1 cellular context compared by ENCODE assay signal in the genomic region with DNA sequence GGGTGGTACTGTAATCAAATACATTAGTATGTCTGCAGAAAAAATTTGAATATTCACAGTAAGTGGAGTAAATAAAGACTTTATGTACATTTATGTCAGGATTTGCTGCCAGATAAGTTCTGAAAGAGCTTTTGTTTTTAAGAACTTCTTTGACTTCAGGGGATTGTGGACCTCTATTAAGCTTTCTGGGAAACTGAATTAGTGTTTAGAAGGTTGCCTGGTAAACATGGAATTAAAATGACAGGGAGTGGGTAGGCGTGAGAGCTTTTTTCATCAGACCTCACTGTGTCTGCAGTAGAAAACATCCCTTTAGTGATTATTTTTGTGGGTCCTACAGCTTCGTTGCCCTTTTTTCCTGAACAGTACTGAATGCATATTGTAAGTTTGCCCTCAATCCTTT.
TF ChIP-seq lines count a peak whose summit lies in the region.

No MANE protein-coding gene starts in this region.

TF ChIP-seq in HepG2, 621 proteins besides CTCF, POLR2A, EP300 and RAD21:
- TF ChIP-seq ZSCAN9 (CRISPR knock-in tag; IDR thresholded peaks at IDR 0.05; ENCODE audit: borderline replicate concordance) (no peak), REXO4 (CRISPR knock-in tag; IDR thresholded peaks at IDR 0.05; ENCODE audit: borderline replicate concordance) (no peak), NFRKB (IDR thresholded peaks at IDR 0.05) (no peak), ZNF660 (CRISPR knock-in tag; IDR thresholded peaks at IDR 0.05; ENCODE audit: borderline replicate concordance, low read depth) (no peak), SETDB1 (CRISPR knock-in tag; IDR thresholded peaks at IDR 0.05; ENCODE audit: borderline replicate concordance) (no peak), ZNF468 (CRISPR knock-in tag; IDR thresholded peaks at IDR 0.05) (no peak), KLF6 (CRISPR knock-in tag; IDR thresholded peaks at IDR 0.05) (no peak), ZNF678 (CRISPR knock-in tag; IDR thresholded peaks at IDR 0.05) (no peak), ZNF337 (CRISPR knock-in tag; IDR thresholded peaks at IDR 0.05; ENCODE audit: borderline replicate concordance, low read depth) (no peak), ZNF230 (CRISPR knock-in tag; IDR thresholded peaks at IDR 0.05) (no peak), MAFF (IDR thresholded peaks at IDR 0.05; ENCODE audit: low read depth, low read length) (no peak), FOXK2 (IDR thresholded peaks at IDR 0.05) (no peak), CBFB (CRISPR knock-in tag; IDR thresholded peaks at IDR 0.05) (no peak), ZNF264 (CRISPR knock-in tag; IDR thresholded peaks at IDR 0.05) (no peak), SYNCRIP (IDR thresholded peaks at IDR 0.05; ENCODE audit: insufficient read depth, low read depth, low read length) (no peak)
- TF ChIP-seq, protein P1, sequence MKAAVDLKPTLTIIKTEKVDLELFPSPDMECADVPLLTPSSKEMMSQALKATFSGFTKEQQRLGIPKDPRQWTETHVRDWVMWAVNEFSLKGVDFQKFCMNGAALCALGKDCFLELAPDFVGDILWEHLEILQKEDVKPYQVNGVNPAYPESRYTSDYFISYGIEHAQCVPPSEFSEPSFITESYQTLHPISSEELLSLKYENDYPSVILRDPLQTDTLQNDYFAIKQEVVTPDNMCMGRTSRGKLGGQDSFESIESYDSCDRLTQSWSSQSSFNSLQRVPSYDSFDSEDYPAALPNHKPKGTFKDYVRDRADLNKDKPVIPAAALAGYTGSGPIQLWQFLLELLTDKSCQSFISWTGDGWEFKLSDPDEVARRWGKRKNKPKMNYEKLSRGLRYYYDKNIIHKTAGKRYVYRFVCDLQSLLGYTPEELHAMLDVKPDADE (CRISPR knock-in tag; IDR thresholded peaks at IDR 0.05): no peak
- TF ChIP-seq, protein P2, sequence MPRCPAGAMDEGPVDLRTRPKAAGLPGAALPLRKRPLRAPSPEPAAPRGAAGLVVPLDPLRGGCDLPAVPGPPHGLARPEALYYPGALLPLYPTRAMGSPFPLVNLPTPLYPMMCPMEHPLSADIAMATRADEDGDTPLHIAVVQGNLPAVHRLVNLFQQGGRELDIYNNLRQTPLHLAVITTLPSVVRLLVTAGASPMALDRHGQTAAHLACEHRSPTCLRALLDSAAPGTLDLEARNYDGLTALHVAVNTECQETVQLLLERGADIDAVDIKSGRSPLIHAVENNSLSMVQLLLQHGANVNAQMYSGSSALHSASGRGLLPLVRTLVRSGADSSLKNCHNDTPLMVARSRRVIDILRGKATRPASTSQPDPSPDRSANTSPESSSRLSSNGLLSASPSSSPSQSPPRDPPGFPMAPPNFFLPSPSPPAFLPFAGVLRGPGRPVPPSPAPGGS (CRISPR knock-in tag; IDR thresholded peaks at IDR 0.05): no peak
